10 cellular contexts compared by ENCODE assay signal in genomic region chr3:154954750-154955149, GRCh38.
DNase-seq lines count a peak whose midpoint lies in the region; ATAC-seq and TF ChIP-seq lines count a peak whose summit lies in the region.
"Had no signal": no experiment of that assay in that cellular context is flagged by ENCODE, and none has a peak within 500 bp of the region (broad histone marks: within the 10 kb centered on the region; RNA-seq: fewer than 3 reads in every experiment).

No MANE protein-coding gene starts in this region.

- H3K4me1 Mint-ChIP-seq in progenitor cell of endocrine pancreas (ENCODE audit: low read depth), result no peaks in the 10 kb centered on the region

- peaks cover 8% of the 10 kb centered on the region for H3K9me3 Mint-ChIP-seq in progenitor cell of endocrine pancreas (ENCODE audit: low read depth)

- no peak overlapping the region for H3K27ac Mint-ChIP-seq in progenitor cell of endocrine pancreas
- H3K27ac Mint-ChIP-seq: dendritic cell treated with granulocyte-macrophage colony-stimulating factor and Interleukin-4, amounts not matched to agents 40 ng/mL and 50 ng/mL, for 4 days had no signal

- ATAC-seq in GM19351 (IDR thresholded peaks at IDR 0.05; ENCODE audit: unreplicated experiment), result peak; percentile 74
- ATAC-seq in HG03175 (IDR thresholded peaks at IDR 0.05; ENCODE audit: unreplicated experiment), result no peak
- no peak for ATAC-seq in GM19328 (IDR thresholded peaks at IDR 0.05; ENCODE audit: unreplicated experiment)
- ATAC-seq: Panc1 had no signal

- no peak overlapping the region for H3K4me3 Mint-ChIP-seq in progenitor cell of endocrine pancreas (ENCODE audit: low read depth)
- H3K4me3 Mint-ChIP-seq: dendritic cell treated with granulocyte-macrophage colony-stimulating factor and Interleukin-4, amounts not matched to agents 40 ng/mL and 50 ng/mL, for 4 days had no signal

- no peaks in the 10 kb centered on the region for H3K36me3 Mint-ChIP-seq in progenitor cell of endocrine pancreas (ENCODE audit: insufficient read depth)

- TF ChIP-seq CTCF in epithelial cell of proximal tubule (conservative IDR thresholded peaks at IDR 0.05; ENCODE audit: low read depth, low read length) (peak; percentile 66), progenitor cell of endocrine pancreas (IDR thresholded peaks at IDR 0.05; ENCODE audit: unreplicated experiment) (peak; percentile 36)

- H3K4me3 ChIP-seq in epithelial cell of proximal tubule (ENCODE audit: low read depth, low read length), result no peak overlapping the region

- H3K27me3 Mint-ChIP-seq in progenitor cell of endocrine pancreas, result no peaks in the 10 kb centered on the region
- H3K27me3 Mint-ChIP-seq: dendritic cell treated with granulocyte-macrophage colony-stimulating factor and Interleukin-4, amounts not matched to agents 40 ng/mL and 50 ng/mL, for 4 days had no signal

- DNase-seq in NCI-H82 treated with DMSO at 0.1 percent for 48 hours (lab: John Stamatoyannopoulos, UW; ENCODE audit: unreplicated experiment) (peak; percentile 6), epithelial cell of proximal tubule (ENCODE audit: low read depth) (no peak), progenitor cell of endocrine pancreas (ENCODE audit: low spot score, unreplicated experiment) (no peak), NCI-H510A treated with DMSO at 0.1 percent for 48 hours (lab: John Stamatoyannopoulos, UW) (no peak), MV-4-11 (lab: John Stamatoyannopoulos, UW) (no peak)
